15 cellular contexts compared by ENCODE assay signal in the genomic region with DNA sequence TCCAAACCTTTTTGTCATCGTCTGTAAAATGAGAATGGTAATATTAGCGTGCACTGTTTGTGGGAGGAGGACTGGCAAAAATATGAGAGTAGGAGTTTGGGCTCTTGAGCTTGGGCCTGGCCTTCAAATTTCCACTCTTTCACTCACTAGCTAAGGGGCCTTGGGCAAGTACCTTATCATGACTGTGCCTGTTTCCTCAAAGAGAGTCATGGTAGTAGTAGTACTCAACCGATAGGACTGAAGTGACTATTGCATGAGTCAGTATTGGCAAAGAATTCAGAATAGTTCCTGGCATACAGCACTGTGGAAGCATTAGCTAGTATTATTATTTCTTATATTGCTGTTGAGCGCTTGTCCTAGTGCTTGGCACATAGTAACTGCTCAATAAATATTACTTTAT. TPM values are rescaled to one million over a fixed set of nuclear protein-coding genes. Genes with fewer than 3 reads are reported as not detected.
A peak's percentile ranks its signal among the peaks of the same experiment; 100 is the strongest.
DNase-seq lines count a peak whose midpoint lies in the region; ATAC-seq and TF ChIP-seq lines count a peak whose summit lies in the region.
"Had no signal": no experiment of that assay in that cellular context is flagged by ENCODE, and none has a peak within 500 bp of the region (broad histone marks: within the 10 kb centered on the region; RNA-seq: fewer than 3 reads in every experiment).

No MANE protein-coding gene starts in this region.

- no peak for TF ChIP-seq CTCF in GM20000 (IDR thresholded peaks at IDR 0.05; ENCODE audit: extremely low read depth, missing control alignments)
- TF ChIP-seq CTCF in sigmoid colon (IDR thresholded peaks at IDR 0.05): no peak

- H3K9me3 Mint-ChIP-seq in activated naive CD8-positive, alpha-beta T cell treated with anti-CD3 and anti-CD28 coated beads for 36 hours: no peaks in the 10 kb centered on the region
- H3K9me3 Mint-ChIP-seq: T-helper 2 cell treated with Interferon-gamma antibody and Interleukin-4, amounts not matched to agents 5 μg/mL and 100 μg/mL, for 36 hours had no signal

- H3K27ac ChIP-seq in ACC112 (ENCODE audit: low read depth, low read length) (peak overlapping the region; percentile 85), sigmoid colon (no peak overlapping the region)
- H3K27ac ChIP-seq: KMS-11 had no signal

- no peak overlapping the region for H2AFZ ChIP-seq in ACC112 (ENCODE audit: low read length, unreplicated experiment)

- peaks cover 2% of the 10 kb centered on the region for H3K36me3 Mint-ChIP-seq in activated naive CD8-positive, alpha-beta T cell treated with anti-CD3 and anti-CD28 coated beads for 36 hours

- TF ChIP-seq POLR2A in sigmoid colon (IDR thresholded peaks at IDR 0.05): no peak

- H3K9me3 ChIP-seq in sigmoid colon: no peaks in the 10 kb centered on the region

- no peaks in the 10 kb centered on the region for H3K27me3 ChIP-seq in ACC112 (ENCODE audit: insufficient read depth, low read length)
- no peaks in the 10 kb centered on the region for H3K27me3 ChIP-seq in sigmoid colon

- H3K36me3 ChIP-seq in ACC112 (ENCODE audit: insufficient read depth, low read length) (no peaks in the 10 kb centered on the region), sigmoid colon (peaks cover 0 to 34% (median 9%) of the 10 kb centered on the region in 4 donors)

- H3K4me1 ChIP-seq in ACC112 (ENCODE audit: control insufficient read depth, insufficient read depth, low read length, unreplicated experiment) (peaks cover 10% of the 10 kb centered on the region), sigmoid colon (no peaks in the 10 kb centered on the region)

- DNase-seq in HCEC 1CT (peak; percentile 82), glomerular visceral epithelial cell (ENCODE audit: extremely low spot score) (peak; percentile 32), GM20000 (ENCODE audit: low spot score) (no peak), NCI-H526 treated with DMSO at 0.1 percent for 48 hours (lab: John Stamatoyannopoulos, UW) (no peak), sigmoid colon (no peak)
- no peak for DNase-seq in activated naive CD8-positive, alpha-beta T cell treated with anti-CD3 and anti-CD28 coated beads for 36 hours
- DNase-seq: activated effector memory CD4-positive, alpha-beta T cell treated with anti-CD3 and anti-CD28 coated beads, Interleukin-2, amount 50 U/mL, for 16 hours; Calu3; left colon; NCI-H524; stimulated activated CD8-positive, alpha-beta memory T cell treated with anti-CD3 and anti-CD28 coated beads, Interleukin-4, amount 100 ng/mL, for 48 hours had no signal

- no peak overlapping the region for H3K4me3 ChIP-seq in ACC112 (ENCODE audit: low read depth, low read length)
- no peak overlapping the region for H3K4me3 ChIP-seq in sigmoid colon

- no peak overlapping the region for H3K4me3 Mint-ChIP-seq in activated naive CD8-positive, alpha-beta T cell treated with anti-CD3 and anti-CD28 coated beads for 36 hours
- H3K4me3 Mint-ChIP-seq: T-helper 2 cell treated with Interferon-gamma antibody and Interleukin-4, amounts not matched to agents 5 μg/mL and 100 μg/mL, for 36 hours had no signal

- H3K27ac Mint-ChIP-seq in activated naive CD8-positive, alpha-beta T cell treated with anti-CD3 and anti-CD28 coated beads for 36 hours: peak overlapping the region; percentile 11
- H3K27ac Mint-ChIP-seq: T-helper 2 cell treated with Interferon-gamma antibody and Interleukin-4, amounts not matched to agents 5 μg/mL and 100 μg/mL, for 36 hours had no signal

- no peaks in the 10 kb centered on the region for H3K27me3 Mint-ChIP-seq in activated naive CD8-positive, alpha-beta T cell treated with anti-CD3 and anti-CD28 coated beads for 36 hours

- 88 to 90% methylated on average over 4 of the region's 4 CpGs for WGBS in sigmoid colon, 2 donors

- peaks cover 3% of the 10 kb centered on the region for H3K79me2 ChIP-seq in ACC112 (ENCODE audit: control insufficient read depth, insufficient read depth, low read length, unreplicated experiment)

- intact Hi-C loops in sigmoid colon (cut with DNase I): no loop called here

- no peak for ATAC-seq in HG03571 (IDR thresholded peaks at IDR 0.05; ENCODE audit: unreplicated experiment)
- ATAC-seq: left colon had no signal

- H3K4me1 Mint-ChIP-seq in activated naive CD8-positive, alpha-beta T cell treated with anti-CD3 and anti-CD28 coated beads for 36 hours: no peaks in the 10 kb centered on the region

- no peak for TF ChIP-seq EP300 in sigmoid colon (IDR thresholded peaks at IDR 0.05)

RNA-seq across cellular contexts. Expression of a gene that starts 16.0 kb away (rescaled TPM):
- total RNA-seq in activated naive CD8-positive, alpha-beta T cell treated with anti-CD3 and anti-CD28 coated beads for 36 hours: 100 to 1,000 TPM; 255 to 258 TPM
- 100 to 1,000 TPM in 3 of 4 donors, 10 to 100 TPM in 1; 83.9 to 209 (median 143) TPM for total RNA-seq in sigmoid colon
- polyA plus RNA-seq in sigmoid colon: 100 to 1,000 TPM; 105 to 217 (median 185) TPM

RNA-seq across cellular contexts. Expression of a gene that starts 18.8 kb away (rescaled TPM):
- 10 to 100 TPM; 12.1 to 12.9 TPM for total RNA-seq in activated naive CD8-positive, alpha-beta T cell treated with anti-CD3 and anti-CD28 coated beads for 36 hours
- total RNA-seq in sigmoid colon: 10 to 100 TPM; 10.4 to 14.6 (median 11.9) TPM
- 1 to 10 TPM; 5.8 to 9.6 (median 7.8) TPM for polyA plus RNA-seq in sigmoid colon

RNA-seq across cellular contexts. Expression of a gene that starts 36.7 kb away (rescaled TPM):
- total RNA-seq in activated naive CD8-positive, alpha-beta T cell treated with anti-CD3 and anti-CD28 coated beads for 36 hours: 100 to 1,000 TPM; 165 to 169 TPM
- 10 to 100 TPM; 14.3 to 25.3 (median 18.6) TPM for total RNA-seq in sigmoid colon
- 100 to 1,000 TPM in 1 of 3 donors, 10 to 100 TPM in 2; 47.4 to 310 (median 65.4) TPM for polyA plus RNA-seq in sigmoid colon

RNA-seq across cellular contexts. Expression of a gene that starts 39.0 kb away (rescaled TPM):
- 10 to 100 TPM; 32.6 to 40.6 TPM for total RNA-seq in activated naive CD8-positive, alpha-beta T cell treated with anti-CD3 and anti-CD28 coated beads for 36 hours
- total RNA-seq in sigmoid colon: 100 to 1,000 TPM in 3 of 4 donors, 10 to 100 TPM in 1; 99.9 to 132 (median 106) TPM
- 100 to 1,000 TPM in 2 of 3 donors, 10 to 100 TPM in 1; 98.1 to 106 (median 103) TPM for polyA plus RNA-seq in sigmoid colon

RNA-seq across cellular contexts. Expression of a gene that starts 49.5 kb away (rescaled TPM):
- total RNA-seq in activated naive CD8-positive, alpha-beta T cell treated with anti-CD3 and anti-CD28 coated beads for 36 hours: 10 to 100 TPM; 11.0 to 11.9 TPM
- 10 to 100 TPM; 12.2 to 13.3 (median 12.9) TPM for total RNA-seq in sigmoid colon
- polyA plus RNA-seq in sigmoid colon: 1 to 10 TPM; 1.2 to 7.4 (median 3.2) TPM

Comparison
In these comparisons a context has a peak if more than half of its experiments do, and no peak if none do; other contexts are left out.
1. DNase-seq: peak in HCEC 1CT (single experiment) and glomerular visceral epithelial cell (single experiment); none in activated naive CD8-positive, alpha-beta T cell treated with anti-CD3 and anti-CD28 coated beads for 36 hours (single experiment), GM20000 (single experiment), NCI-H526 treated with DMSO at 0.1 percent for 48 hours (single experiment) and sigmoid colon (single experiment).
2. RNA of a gene that starts 36.7 kb away (total RNA-seq): 165 to 169 TPM in activated naive CD8-positive, alpha-beta T cell treated with anti-CD3 and anti-CD28 coated beads for 36 hours; 14.3 to 25.3 TPM in sigmoid colon; every median in the first group is over 4 times any median in the second.